In genomic region chr2:232415736-232416520, GRCh38 we compare ENCODE assay signal across 26 cellular contexts. TPM values are rescaled to one million over a fixed set of nuclear protein-coding genes. Genes with fewer than 3 reads are reported as not detected.
DNase-seq lines count a peak whose midpoint lies in the region; ATAC-seq, FAIRE-seq and TF ChIP-seq lines count a peak whose summit lies in the region.
"Had no signal": no experiment of that assay in that cellular context is flagged by ENCODE, and none has a peak within 500 bp of the region (broad histone marks: within the 10 kb centered on the region; RNA-seq: fewer than 3 reads in every experiment).

No MANE protein-coding gene starts in this region.

- FAIRE-seq in H1 (lab: Jason Lieb, UNC) = no peak
- FAIRE-seq: G401.6, GM18507 had no signal

- H3K27ac ChIP-seq in SK-N-SH (ENCODE audit: low read depth in 2 of 2, low read length in 1 of 2) (no peak overlapping the region), H1 (ENCODE audit: low read depth, low read length) (no peak overlapping the region), sigmoid colon (no peak overlapping the region)
- no peak overlapping the region for H3K27ac ChIP-seq in CD8-positive, alpha-beta memory T cell (ENCODE audit: low read depth, low read length)
- H3K27ac ChIP-seq: 22Rv1; BLaER1 treated with 17β-estradiol and CSF1 and Interleukin-3, amounts not matched to agents 10 nM and 100 nM had no signal

- intact Hi-C loops in sigmoid colon (cut with DNase I) = no loop called here

- H4K20me1 ChIP-seq in SK-N-SH (ENCODE audit: insufficient read depth) (no peaks in the 10 kb centered on the region), H1 (replicated peaks in 1 of 2; ENCODE audit: control insufficient read depth in 1 of 2, insufficient read depth in 2 of 2, low read length in 2 of 2) (peaks cover 5 to 13% of the 10 kb centered on the region in 2 experiments)

- H3K4me1 Mint-ChIP-seq in CD8-positive, alpha-beta memory T cell = peaks cover 7 to 31% (median 11%) of the 10 kb centered on the region in 3 donors

- peaks cover 16 to 35% of the 10 kb centered on the region in 2 donors for H3K27me3 Mint-ChIP-seq in CD8-positive, alpha-beta memory T cell

- H3K4me3 Mint-ChIP-seq in CD8-positive, alpha-beta memory T cell = no peak overlapping the region
- H3K4me3 Mint-ChIP-seq: CD4-positive, alpha-beta memory T cell; HFFc6 had no signal

- H3K9me2 ChIP-seq in SK-N-SH = no peaks in the 10 kb centered on the region

- ATAC-seq in SK-N-SH treated with all-trans-retinoic acid at 6 μM for 48 hours (no peak), left lobe of liver (no peak)
- ATAC-seq: Panc1 had no signal

- no peaks in the 10 kb centered on the region for H3K9me3 ChIP-seq in SK-N-SH
- no peaks in the 10 kb centered on the region for H3K9me3 ChIP-seq in H1 (ENCODE audit: insufficient read depth in 2 of 2, low read depth in 1 of 2, low read length in 1 of 2)
- no peaks in the 10 kb centered on the region for H3K9me3 ChIP-seq in sigmoid colon
- H3K9me3 ChIP-seq in CD8-positive, alpha-beta memory T cell (ENCODE audit: low read length) = no peaks in the 10 kb centered on the region

- no peak overlapping the region for H4K5ac ChIP-seq in H1 (ENCODE audit: insufficient read length, low read depth, low read length)

- H3K9me3 Mint-ChIP-seq in CD8-positive, alpha-beta memory T cell = no peaks in the 10 kb centered on the region
- H3K9me3 Mint-ChIP-seq: HFFc6 had no signal

- no peak overlapping the region for H2BK5ac ChIP-seq in H1 (ENCODE audit: low read depth, low read length)

- CTCF ChIA-PET in SK-N-SH (lab: Yijun Ruan, JAX) = interaction anchor here (1.2 to 1.3 kb wide), 3 partner anchors 14 to 491 kb away, joined by 3 to 5 read pairs (median 4); no protein-coding TSS in a partner anchor
- CTCF ChIA-PET in H1 (lab: Charles Lee; ENCODE audit: partially characterized antibody) = interaction anchor here (0.9 to 9.8 kb wide), 10 partner anchors 12 to 491 kb away, joined by 3 to 80 read pairs (median 4); no protein-coding TSS in a partner anchor
- CTCF ChIA-PET in CD8-positive, alpha-beta memory T cell (lab: Charles Lee) = no interaction called here

- TF ChIP-seq RAD21 in SK-N-SH (IDR thresholded peaks at IDR 0.05; ENCODE audit: low read length) (no peak), H1 (IDR thresholded peaks at IDR 0.05 in 1 of 2, conservative IDR thresholded peaks at IDR 0.05 in 1 of 2; ENCODE audit: low read depth in 2 of 2, low read length in 2 of 2) (no peak)

- H3K27ac Mint-ChIP-seq in CD8-positive, alpha-beta memory T cell = no peak overlapping the region
- H3K27ac Mint-ChIP-seq: CD4-positive, alpha-beta memory T cell; HFFc6 had no signal

- no peak overlapping the region for H3K18ac ChIP-seq in H1 (ENCODE audit: extremely low read depth, low read length)

- H3K36me3 ChIP-seq in SK-N-SH (replicated peaks in 1 of 2; ENCODE audit: control insufficient read depth in 1 of 2, insufficient read depth in 2 of 2, low read length in 1 of 2) (no peaks in the 10 kb centered on the region), H1 (ENCODE audit: control insufficient read depth in 2 of 4, insufficient read depth in 4 of 4, low read length in 3 of 4) (peaks cover 8 to 68% (median 35%) of the 10 kb centered on the region in 4 experiments), sigmoid colon (no peaks in the 10 kb centered on the region)
- no peaks in the 10 kb centered on the region for H3K36me3 ChIP-seq in CD8-positive, alpha-beta memory T cell (ENCODE audit: insufficient read depth, low read length)
- H3K36me3 ChIP-seq: BLaER1 treated with 17β-estradiol and CSF1 and Interleukin-3, amounts not matched to agents 10 nM and 100 nM had no signal

- H3K79me1 ChIP-seq in H1 (ENCODE audit: low read depth, low read length) = peaks cover 4% of the 10 kb centered on the region

- H3K36me3 Mint-ChIP-seq in CD8-positive, alpha-beta memory T cell = no peaks in the 10 kb centered on the region
- H3K36me3 Mint-ChIP-seq: CD4-positive, alpha-beta memory T cell had no signal

- H2AK5ac ChIP-seq in H1 (ENCODE audit: low read depth, low read length) = no peak overlapping the region

- H3K56ac ChIP-seq in H1 (replicated peaks; ENCODE audit: insufficient read length, low read depth, low read length) = no peak overlapping the region

- H3K4me2 ChIP-seq in SK-N-SH (no peak overlapping the region), H1 (ENCODE audit: insufficient read depth in 1 of 2, low read depth in 2 of 2, low read length in 2 of 2) (no peak overlapping the region)
- H3K4me2 ChIP-seq: BLaER1 treated with 17β-estradiol and CSF1 and Interleukin-3, amounts not matched to agents 10 nM and 100 nM had no signal

- POLR2A ChIA-PET in SK-N-SH (lab: Yijun Ruan, JAX) = no interaction called here
- POLR2A ChIA-PET in H1 (lab: Charles Lee; ENCODE audit: partially characterized antibody) = interaction anchor here (0.6 to 8.5 kb wide), 6 partner anchors 9 to 45 kb away, joined by 4 to 70 read pairs (median 23); partner anchors contain the start of gene ALPG
- POLR2A ChIA-PET in CD8-positive, alpha-beta memory T cell (lab: Charles Lee) = no interaction called here

- TF ChIP-seq POLR2A in H1 (IDR thresholded peaks at IDR 0.05; ENCODE audit: control extremely low read depth in 1 of 2, low read depth in 2 of 2, low read length in 2 of 2) (no peak), sigmoid colon (IDR thresholded peaks at IDR 0.05) (no peak)

- no peaks in the 10 kb centered on the region for H3F3A ChIP-seq in SK-N-SH (replicated peaks; ENCODE audit: insufficient read depth)

- no peak overlapping the region for H3K14ac ChIP-seq in H1 (ENCODE audit: insufficient read length)

- H2BK20ac ChIP-seq in H1 (ENCODE audit: low read length) = no peak overlapping the region

- H2BK12ac ChIP-seq in H1 (ENCODE audit: low read depth, low read length) = no peak overlapping the region

- 0 out of 2 replicates have a peak overlapping the region, but pooled peaks have one; percentile 11 for H4K8ac ChIP-seq in H1 (ENCODE audit: extremely low read depth, insufficient read depth, low read length)

- H4K91ac ChIP-seq in H1 (replicated peaks; ENCODE audit: insufficient read length, low read length) = no peak overlapping the region

- WGBS in SK-N-SH (ENCODE audit: low lambda C conversion rate) = 46% methylated on average over 6 of the region's 12 CpGs
- 95% methylated on average over 12 of the region's 12 CpGs; no CpG with 5 or more reads in 1 of the 2 experiments for WGBS in H1 (ENCODE audit: extremely low coverage in 1 of 2, insufficient coverage in 1 of 2, insufficient read length in 1 of 2, insufficient replicate concordance in 2 of 2, low coverage in 1 of 2, low lambda C conversion rate in 2 of 2, missing lambda C conversion rate in 1 of 2), 2 experiments
- 74 to 92% methylated on average over 12 of the region's 12 CpGs for WGBS in sigmoid colon, 2 donors

- H2BK15ac ChIP-seq in H1 (ENCODE audit: low read length) = no peak overlapping the region

- DNase-seq in SK-N-SH (peak; percentile 8), H1 (ENCODE audit: low read depth in 1 of 2, low spot score in 2 of 2) (no peak), mesenteric fat pad (ENCODE audit: low spot score) (peak; percentile 77), sigmoid colon (peak; percentile 32), left lobe of liver (ENCODE audit: low spot score) (no peak)
- no peak for DNase-seq in stimulated activated CD4-positive, alpha-beta T cell treated with anti-CD3 and anti-CD28 coated beads, Interleukin-4, amount 100 ng/mL, for 1 hour
- no peak for DNase-seq in CD8-positive, alpha-beta memory T cell
- DNase-seq: ACHN; CD4-positive, alpha-beta memory T cell; HFFc6; MM.1S; NCI-H1048; NCI-H1417 treated with DMSO at 0.1 percent for 48 hours; NCI-H1930; NK-92 treated with Interleukin-12 subunit alpha and Interleukin-12 subunit beta, amount 100 ng/mL, for 24 hours; SIG-M5 had no signal

- no peak overlapping the region for H2BK120ac ChIP-seq in H1 (replicated peaks; ENCODE audit: low read depth, low read length)

- no peak overlapping the region for H2AFZ ChIP-seq in SK-N-SH (ENCODE audit: low read depth)
- no peak overlapping the region for H2AFZ ChIP-seq in H1 (ENCODE audit: low read length)

- TF ChIP-seq EP300 in SK-N-SH (IDR thresholded peaks at IDR 0.05; ENCODE audit: borderline replicate concordance in 1 of 2, low read depth in 1 of 2, low read length in 1 of 2) (no peak), H1 (IDR thresholded peaks at IDR 0.05; ENCODE audit: borderline replicate concordance in 1 of 2, low read depth in 2 of 2, low read length in 2 of 2) (no peak), sigmoid colon (IDR thresholded peaks at IDR 0.05) (no peak)

- H3K4ac ChIP-seq in H1 (replicated peaks; ENCODE audit: insufficient read length, low read depth, low read length) = no peak overlapping the region

- H3K4me1 ChIP-seq in SK-N-SH (ENCODE audit: control insufficient read depth in 1 of 2, insufficient read depth in 2 of 2, low read depth in 1 of 2, low read length in 1 of 2) = no peaks in the 10 kb centered on the region; a peak in 1 of 4 replicates
- H3K4me1 ChIP-seq in H1 (replicated peaks in 1 of 4; ENCODE audit: control insufficient read depth in 3 of 4, insufficient read depth in 4 of 4, low read length in 3 of 4) = peaks cover 0 to 18% (median 7%) of the 10 kb centered on the region in 4 experiments; a peak in 6 of 7 replicates
- H3K4me1 ChIP-seq in sigmoid colon = peaks cover 0 to 28% (median 21%) of the 10 kb centered on the region in 4 donors
- H3K4me1 ChIP-seq in CD8-positive, alpha-beta memory T cell (ENCODE audit: insufficient read depth, low read length) = no peaks in the 10 kb centered on the region

- H3K23me2 ChIP-seq in H1 (ENCODE audit: low read depth, low read length) = peaks cover 21% of the 10 kb centered on the region; the same call in 1 of the 2 replicates

- no peak overlapping the region for H3K4me3 ChIP-seq in SK-N-SH (ENCODE audit: low read depth in 2 of 2, low read length in 1 of 2)
- no peak overlapping the region for H3K4me3 ChIP-seq in H1 (ENCODE audit: extremely low read depth in 1 of 4, insufficient read depth in 2 of 4, low read depth in 3 of 4, low read length in 4 of 4)
- H3K4me3 ChIP-seq in sigmoid colon = no peak overlapping the region
- H3K4me3 ChIP-seq in CD8-positive, alpha-beta memory T cell (ENCODE audit: low read length) = no peak overlapping the region
- H3K4me3 ChIP-seq: BLaER1 treated with 17β-estradiol and CSF1 and Interleukin-3, amounts not matched to agents 10 nM and 100 nM had no signal

- H3K27me3 ChIP-seq in SK-N-SH (ENCODE audit: insufficient read depth) (peaks cover 81% of the 10 kb centered on the region), H1 (replicated peaks in 1 of 4; ENCODE audit: control insufficient read depth in 3 of 4, extremely low read depth in 1 of 4, insufficient read depth in 3 of 4, low read length in 3 of 4) (peaks cover 12 to 30% (median 29%) of the 10 kb centered on the region in 4 experiments), sigmoid colon (peaks cover 16 to 54% (median 43%) of the 10 kb centered on the region in 3 donors)
- H3K27me3 ChIP-seq in CD8-positive, alpha-beta memory T cell (ENCODE audit: insufficient read depth, low read length, poor library complexity, severe bottlenecking) = no peaks in the 10 kb centered on the region

- TF ChIP-seq CTCF in SK-N-SH (IDR thresholded peaks at IDR 0.05) = no peak
- no peak for TF ChIP-seq CTCF in H1 (IDR thresholded peaks at IDR 0.05; ENCODE audit: control extremely low read depth in 1 of 3, insufficient read depth in 1 of 3, low read depth in 1 of 3, low read length in 3 of 3)
- no peak for TF ChIP-seq CTCF in sigmoid colon (IDR thresholded peaks at IDR 0.05)

- no peak overlapping the region for H3K23ac ChIP-seq in H1 (ENCODE audit: insufficient read length)

- H3K9ac ChIP-seq in SK-N-SH = no peak overlapping the region
- H3K9ac ChIP-seq in H1 (replicated peaks in 1 of 4; ENCODE audit: extremely low read depth in 1 of 4, low read depth in 3 of 4, low read length in 3 of 4) = no peak overlapping the region
- H3K9ac ChIP-seq: BLaER1 treated with 17β-estradiol and CSF1 and Interleukin-3, amounts not matched to agents 10 nM and 100 nM had no signal

- H3K79me2 ChIP-seq in SK-N-SH (ENCODE audit: insufficient read depth) = no peaks in the 10 kb centered on the region
- H3K79me2 ChIP-seq in H1 (ENCODE audit: control insufficient read depth in 1 of 2, insufficient read depth in 2 of 2, low read length in 2 of 2) = peaks cover 0 to 38% of the 10 kb centered on the region in 2 experiments; a peak in 2 of 4 replicates

RNA-seq across cellular contexts. Expression of gene ALPG, which starts 9.3 kb away (rescaled TPM):
- polyA plus RNA-seq in SK-N-SH (2012; rRNA removed) = not detected in 2 replicates
- polyA plus RNA-seq in SK-N-SH (2012; cell fraction: cytosol; rRNA removed) = not detected in 2 replicates
- not detected in 2 replicates for polyA plus RNA-seq in SK-N-SH (2012; cell fraction: nucleus; rRNA removed)
- 0.56 and 0.75 TPM in 2 replicates for total RNA-seq in H1 (2021; fragmentation: NEBNext Ultra II Directional; extraction: Animal tissue kit (Norgen Biotek cat#: 25700))
- polyA plus RNA-seq in H1 (2011; rRNA removed) = 2.1 and 3.2 TPM in 2 replicates
- polyA plus RNA-seq in H1 (2011; cell fraction: cytosol; rRNA removed) = 1.2 TPM
- polyA plus RNA-seq in H1 (2011; cell fraction: nucleus; rRNA removed) = 2.3 TPM
- 1.1 to 3.0 TPM (median 2.2 TPM) in 4 replicates for polyA plus RNA-seq in H1 (2012, experiment 1 of 2)
- polyA plus RNA-seq in H1 (2012, experiment 2 of 2) = 1.0 TPM
- 1.4 TPM for polyA plus RNA-seq in H1 (2013, experiment 1 of 2)
- 1.1 TPM for polyA plus RNA-seq in H1 (2013, experiment 2 of 2)
- polyA minus RNA-seq in H1 (2011; rRNA and poly(A)+ RNA removed) = 0.44 and 0.57 TPM in 2 replicates
- 0.88 TPM for polyA minus RNA-seq in H1 (2011; cell fraction: cytosol; rRNA and poly(A)+ RNA removed)
- polyA minus RNA-seq in H1 (2011; cell fraction: nucleus; rRNA and poly(A)+ RNA removed) = 0.70 TPM
- total RNA-seq in mesenteric fat pad = not detected
- total RNA-seq in sigmoid colon = not detected
- under 1 TPM in 1 of 3 donors, not detected in 2; 0.10 TPM for polyA plus RNA-seq in sigmoid colon
- total RNA-seq in left lobe of liver = not detected
- total RNA-seq in CD8-positive, alpha-beta memory T cell = not detected
- not detected for polyA plus RNA-seq in CD8-positive, alpha-beta memory T cell
- total RNA-seq: CD4-positive, alpha-beta memory T cell; Daoy; H4; HFFc6; LHCN-M2; NCI-H460 had no signal
- polyA plus RNA-seq: CD4-positive, alpha-beta memory T cell had no signal

RNA-seq across cellular contexts. Expression of gene ALPP, which starts 37.4 kb away (rescaled TPM):
- polyA plus RNA-seq in SK-N-SH (2012; rRNA removed) (not detected in 2 replicates), H1 (2011; rRNA removed) (0.15 and 0.20 TPM in 2 replicates), sigmoid colon (under 1 TPM in 1 of 3 donors, not detected in 2; 0.03 TPM)
- polyA plus RNA-seq in SK-N-SH (2012; cell fraction: cytosol; rRNA removed) = not detected in 2 replicates
- polyA plus RNA-seq in SK-N-SH (2012; cell fraction: nucleus; rRNA removed) = not detected in 2 replicates
- total RNA-seq in H1 (2021; fragmentation: NEBNext Ultra II Directional; extraction: Animal tissue kit (Norgen Biotek cat#: 25700)) = 0.15 TPM in 1 of 2 replicates, not detected in the other
- 0.06 TPM for polyA plus RNA-seq in H1 (2011; cell fraction: cytosol; rRNA removed)
- polyA plus RNA-seq in H1 (2011; cell fraction: nucleus; rRNA removed) = 0.19 TPM
- polyA plus RNA-seq in H1 (2012, experiment 1 of 2) = 0.28 to 0.85 TPM (median 0.65 TPM) in 4 replicates
- polyA plus RNA-seq in H1 (2012, experiment 2 of 2) = 0.07 TPM
- 0.12 TPM for polyA plus RNA-seq in H1 (2013, experiment 1 of 2)
- 0.06 TPM for polyA plus RNA-seq in H1 (2013, experiment 2 of 2)
- polyA minus RNA-seq in H1 (2011; rRNA and poly(A)+ RNA removed) = 0.06 and 0.07 TPM in 2 replicates
- polyA minus RNA-seq in H1 (2011; cell fraction: cytosol; rRNA and poly(A)+ RNA removed) = not detected
- polyA minus RNA-seq in H1 (2011; cell fraction: nucleus; rRNA and poly(A)+ RNA removed) = not detected
- total RNA-seq in mesenteric fat pad (not detected), sigmoid colon (not detected), left lobe of liver (0.20 TPM)
- not detected for total RNA-seq in CD8-positive, alpha-beta memory T cell
- not detected for polyA plus RNA-seq in CD8-positive, alpha-beta memory T cell
- total RNA-seq: CD4-positive, alpha-beta memory T cell; Daoy; HFFc6; LHCN-M2; NCI-H460 had no signal
- polyA plus RNA-seq: CD4-positive, alpha-beta memory T cell had no signal

RNA-seq across cellular contexts. Expression of gene ALPI, which starts 40.0 kb away (rescaled TPM):
- polyA plus RNA-seq in SK-N-SH (2012; rRNA removed) (not detected in 2 replicates), H1 (2011; rRNA removed) (not detected in 2 replicates), sigmoid colon (10 to 100 TPM in 1 of 3 donors, 1 to 10 TPM in 2; 5.3 to 10.2 (median 7.2) TPM)
- not detected in 2 replicates for polyA plus RNA-seq in SK-N-SH (2012; cell fraction: cytosol; rRNA removed)
- polyA plus RNA-seq in SK-N-SH (2012; cell fraction: nucleus; rRNA removed) = not detected in 2 replicates
- total RNA-seq in H1 (2021; fragmentation: NEBNext Ultra II Directional; extraction: Animal tissue kit (Norgen Biotek cat#: 25700)) = not detected in 2 replicates
- not detected for polyA plus RNA-seq in H1 (2011; cell fraction: cytosol; rRNA removed)
- not detected for polyA plus RNA-seq in H1 (2011; cell fraction: nucleus; rRNA removed)
- polyA plus RNA-seq in H1 (2012, experiment 1 of 2) = not detected in 4 replicates
- not detected for polyA plus RNA-seq in H1 (2012, experiment 2 of 2)
- polyA plus RNA-seq in H1 (2013, experiment 1 of 2) = not detected
- not detected for polyA plus RNA-seq in H1 (2013, experiment 2 of 2)
- polyA minus RNA-seq in H1 (2011; rRNA and poly(A)+ RNA removed) = not detected in 2 replicates
- not detected for polyA minus RNA-seq in H1 (2011; cell fraction: cytosol; rRNA and poly(A)+ RNA removed)
- not detected for polyA minus RNA-seq in H1 (2011; cell fraction: nucleus; rRNA and poly(A)+ RNA removed)
- total RNA-seq in mesenteric fat pad (0.71 TPM), sigmoid colon (not detected), left lobe of liver (not detected)
- total RNA-seq in CD8-positive, alpha-beta memory T cell = not detected
- polyA plus RNA-seq in CD8-positive, alpha-beta memory T cell = not detected
- total RNA-seq: CD4-positive, alpha-beta memory T cell; Daoy; H4; HFFc6; LHCN-M2; NCI-H460 had no signal
- polyA plus RNA-seq: CD4-positive, alpha-beta memory T cell had no signal

Comparison
In these comparisons a context has a peak if more than half of its experiments do, and no peak if none do; other contexts are left out.
1. DNase-seq: peak in SK-N-SH (single experiment), mesenteric fat pad (single experiment) and sigmoid colon (single experiment); none in H1 (0 of 2), stimulated activated CD4-positive, alpha-beta T cell treated with anti-CD3 and anti-CD28 coated beads, Interleukin-4, amount 100 ng/mL, for 1 hour (single experiment), left lobe of liver (single experiment) and CD8-positive, alpha-beta memory T cell (0 of 5).